Comparison of ENCODE assay signal across 1 cellular context in the genomic region with DNA sequence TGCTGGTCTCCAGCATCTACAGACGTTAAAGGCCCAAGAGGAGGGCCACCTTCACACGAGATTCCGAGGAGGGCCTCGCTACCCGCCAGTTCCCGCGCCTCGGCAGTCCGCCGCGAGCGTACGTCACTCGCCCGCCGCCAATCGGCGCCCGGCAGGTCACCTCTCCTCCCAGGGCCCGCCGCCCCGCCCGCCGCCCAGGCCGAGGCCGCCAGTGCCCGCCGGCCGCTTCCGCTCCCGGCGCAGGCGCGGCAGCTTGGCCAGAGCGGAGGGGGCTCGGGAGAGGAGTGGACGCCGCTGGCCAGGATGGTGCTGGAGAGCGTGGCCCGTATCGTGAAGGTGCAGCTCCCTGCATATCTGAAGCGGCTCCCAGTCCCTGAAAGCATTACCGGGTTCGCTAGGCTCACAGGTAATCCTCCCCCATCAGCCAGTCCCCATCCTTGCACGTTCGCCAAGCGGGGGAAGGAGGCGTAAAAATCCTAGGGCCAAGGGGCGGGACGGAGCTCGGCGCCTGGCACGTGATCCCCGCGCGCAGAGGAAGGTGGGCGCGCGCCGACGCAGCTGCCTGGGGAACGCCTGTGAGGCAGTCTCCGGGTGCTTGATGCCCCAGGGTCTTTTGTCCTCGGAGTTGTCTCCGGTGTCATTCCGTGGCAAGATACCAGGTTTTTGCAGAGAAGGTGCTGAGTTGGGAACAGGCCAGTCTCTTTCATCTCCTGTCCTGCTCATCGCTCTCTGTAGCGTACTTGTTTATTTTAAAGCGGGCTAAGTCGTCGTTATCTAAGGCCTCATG.
TF ChIP-seq lines count a peak whose summit lies in the region.

A gene with protein sequence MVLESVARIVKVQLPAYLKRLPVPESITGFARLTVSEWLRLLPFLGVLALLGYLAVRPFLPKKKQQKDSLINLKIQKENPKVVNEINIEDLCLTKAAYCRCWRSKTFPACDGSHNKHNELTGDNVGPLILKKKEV (plus strand): TSS at position 211 of the 787 bp plus-strand sequence. CDS start 93 bp downstream, at position 304.

TF ChIP-seq in HepG2, 621 proteins besides CTCF, POLR2A, EP300 and RAD21 (continues in another document):
- TF ChIP-seq, protein P1, sequence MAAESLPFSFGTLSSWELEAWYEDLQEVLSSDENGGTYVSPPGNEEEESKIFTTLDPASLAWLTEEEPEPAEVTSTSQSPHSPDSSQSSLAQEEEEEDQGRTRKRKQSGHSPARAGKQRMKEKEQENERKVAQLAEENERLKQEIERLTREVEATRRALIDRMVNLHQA (CRISPR knock-in tag; IDR thresholded peaks at IDR 0.05): no peak
- peak; percentile 74 for TF ChIP-seq ZMAT3 (CRISPR knock-in tag; conservative IDR thresholded peaks at IDR 0.05)
- TF ChIP-seq ISX (CRISPR knock-in tag; conservative IDR thresholded peaks at IDR 0.05): no peak
- TF ChIP-seq NFE2L1 (CRISPR knock-in tag; IDR thresholded peaks at IDR 0.05; ENCODE audit: borderline replicate concordance): no peak
- TF ChIP-seq, protein P2, sequence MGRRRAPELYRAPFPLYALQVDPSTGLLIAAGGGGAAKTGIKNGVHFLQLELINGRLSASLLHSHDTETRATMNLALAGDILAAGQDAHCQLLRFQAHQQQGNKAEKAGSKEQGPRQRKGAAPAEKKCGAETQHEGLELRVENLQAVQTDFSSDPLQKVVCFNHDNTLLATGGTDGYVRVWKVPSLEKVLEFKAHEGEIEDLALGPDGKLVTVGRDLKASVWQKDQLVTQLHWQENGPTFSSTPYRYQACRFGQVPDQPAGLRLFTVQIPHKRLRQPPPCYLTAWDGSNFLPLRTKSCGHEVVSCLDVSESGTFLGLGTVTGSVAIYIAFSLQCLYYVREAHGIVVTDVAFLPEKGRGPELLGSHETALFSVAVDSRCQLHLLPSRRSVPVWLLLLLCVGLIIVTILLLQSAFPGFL (CRISPR knock-in tag; IDR thresholded peaks at IDR 0.05): no peak
- TF ChIP-seq, protein P3, sequence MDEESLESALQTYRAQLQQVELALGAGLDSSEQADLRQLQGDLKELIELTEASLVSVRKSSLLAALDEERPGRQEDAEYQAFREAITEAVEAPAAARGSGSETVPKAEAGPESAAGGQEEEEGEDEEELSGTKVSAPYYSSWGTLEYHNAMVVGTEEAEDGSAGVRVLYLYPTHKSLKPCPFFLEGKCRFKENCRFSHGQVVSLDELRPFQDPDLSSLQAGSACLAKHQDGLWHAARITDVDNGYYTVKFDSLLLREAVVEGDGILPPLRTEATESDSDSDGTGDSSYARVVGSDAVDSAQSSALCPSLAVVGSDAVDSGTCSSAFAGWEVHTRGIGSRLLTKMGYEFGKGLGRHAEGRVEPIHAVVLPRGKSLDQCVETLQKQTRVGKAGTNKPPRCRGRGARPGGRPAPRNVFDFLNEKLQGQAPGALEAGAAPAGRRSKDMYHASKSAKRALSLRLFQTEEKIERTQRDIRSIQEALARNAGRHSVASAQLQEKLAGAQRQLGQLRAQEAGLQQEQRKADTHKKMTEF (CRISPR knock-in tag; IDR thresholded peaks at IDR 0.05): peak; percentile 95
- no peak for TF ChIP-seq MATR3 (CRISPR knock-in tag; IDR thresholded peaks at IDR 0.05)
- TF ChIP-seq FOXM1 (CRISPR knock-in tag; IDR thresholded peaks at IDR 0.05): no peak
- TF ChIP-seq ZNF260 (CRISPR knock-in tag; IDR thresholded peaks at IDR 0.05; ENCODE audit: borderline replicate concordance, low read depth): no peak
- TF ChIP-seq SAFB2 (CRISPR knock-in tag; IDR thresholded peaks at IDR 0.05; ENCODE audit: borderline replicate concordance, low read depth): no peak; the same call in 1 of the 2 replicates
- TF ChIP-seq ZNF10 (CRISPR knock-in tag; IDR thresholded peaks at IDR 0.05; ENCODE audit: borderline replicate concordance, low read depth): no peak
- no peak; the same call in 1 of the 2 replicates for TF ChIP-seq HOXA9 (CRISPR knock-in tag; IDR thresholded peaks at IDR 0.05; ENCODE audit: borderline replicate concordance)
- TF ChIP-seq TSC22D2 (CRISPR knock-in tag; IDR thresholded peaks at IDR 0.05; ENCODE audit: borderline replicate concordance): no peak
- TF ChIP-seq, protein P4, sequence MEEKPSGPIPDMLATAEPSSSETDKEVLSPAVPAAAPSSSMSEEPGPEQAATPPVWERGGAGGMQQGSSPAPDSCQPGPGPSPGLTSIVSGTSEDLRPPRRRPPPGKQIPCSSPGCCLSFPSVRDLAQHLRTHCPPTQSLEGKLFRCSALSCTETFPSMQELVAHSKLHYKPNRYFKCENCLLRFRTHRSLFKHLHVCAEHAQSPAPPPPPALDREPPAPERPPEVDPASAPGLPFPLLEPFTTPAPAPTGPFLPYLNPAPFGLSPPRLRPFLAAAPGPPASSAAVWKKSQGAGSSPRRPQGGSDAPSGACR (CRISPR knock-in tag; IDR thresholded peaks at IDR 0.05): peak; percentile 92
- TF ChIP-seq SOX13 (IDR thresholded peaks at IDR 0.05): no peak
- peak in 1 of 2 experiments; percentile 39; a peak in 2 of 4 replicates for TF ChIP-seq SOX13 (CRISPR knock-in tag; conservative IDR thresholded peaks at IDR 0.05 in 1 of 2, IDR thresholded peaks at IDR 0.05 in 1 of 2)
- TF ChIP-seq ZNF44 (CRISPR knock-in tag; IDR thresholded peaks at IDR 0.05): no peak
- TF ChIP-seq ATAD3A (CRISPR knock-in tag; IDR thresholded peaks at IDR 0.05): no peak
- TF ChIP-seq, protein P5, sequence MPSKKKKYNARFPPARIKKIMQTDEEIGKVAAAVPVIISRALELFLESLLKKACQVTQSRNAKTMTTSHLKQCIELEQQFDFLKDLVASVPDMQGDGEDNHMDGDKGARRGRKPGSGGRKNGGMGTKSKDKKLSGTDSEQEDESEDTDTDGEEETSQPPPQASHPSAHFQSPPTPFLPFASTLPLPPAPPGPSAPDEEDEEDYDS (CRISPR knock-in tag; IDR thresholded peaks at IDR 0.05): peak; percentile 64
- TF ChIP-seq FOSL2 (CRISPR knock-in tag; IDR thresholded peaks at IDR 0.05): peak; percentile 55; the same call in 1 of the 2 replicates
- TF ChIP-seq ATM (IDR thresholded peaks at IDR 0.05; ENCODE audit: borderline replicate concordance): no peak
- TF ChIP-seq POLR2AphosphoS2 (IDR thresholded peaks at IDR 0.05; ENCODE audit: low read depth, low read length): no peak
- no peak for TF ChIP-seq ARNT (IDR thresholded peaks at IDR 0.05)
- TF ChIP-seq, protein P6, sequence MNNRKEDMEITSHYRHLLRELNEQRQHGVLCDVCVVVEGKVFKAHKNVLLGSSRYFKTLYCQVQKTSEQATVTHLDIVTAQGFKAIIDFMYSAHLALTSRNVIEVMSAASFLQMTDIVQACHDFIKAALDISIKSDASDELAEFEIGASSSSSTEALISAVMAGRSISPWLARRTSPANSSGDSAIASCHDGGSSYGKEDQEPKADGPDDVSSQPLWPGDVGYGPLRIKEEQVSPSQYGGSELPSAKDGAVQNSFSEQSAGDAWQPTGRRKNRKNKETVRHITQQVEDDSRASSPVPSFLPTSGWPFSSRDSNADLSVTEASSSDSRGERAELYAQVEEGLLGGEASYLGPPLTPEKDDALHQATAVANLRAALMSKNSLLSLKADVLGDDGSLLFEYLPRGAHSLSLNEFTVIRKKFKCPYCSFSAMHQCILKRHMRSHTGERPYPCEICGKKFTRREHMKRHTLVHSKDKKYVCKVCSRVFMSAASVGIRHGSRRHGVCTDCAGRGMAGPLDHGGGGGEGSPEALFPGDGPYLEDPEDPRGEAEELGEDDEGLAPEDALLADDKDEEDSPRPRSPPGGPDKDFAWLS (CRISPR knock-in tag; IDR thresholded peaks at IDR 0.05; ENCODE audit: borderline replicate concordance): peak; percentile 87; the same call in 1 of the 2 replicates
- TF ChIP-seq, protein P7, sequence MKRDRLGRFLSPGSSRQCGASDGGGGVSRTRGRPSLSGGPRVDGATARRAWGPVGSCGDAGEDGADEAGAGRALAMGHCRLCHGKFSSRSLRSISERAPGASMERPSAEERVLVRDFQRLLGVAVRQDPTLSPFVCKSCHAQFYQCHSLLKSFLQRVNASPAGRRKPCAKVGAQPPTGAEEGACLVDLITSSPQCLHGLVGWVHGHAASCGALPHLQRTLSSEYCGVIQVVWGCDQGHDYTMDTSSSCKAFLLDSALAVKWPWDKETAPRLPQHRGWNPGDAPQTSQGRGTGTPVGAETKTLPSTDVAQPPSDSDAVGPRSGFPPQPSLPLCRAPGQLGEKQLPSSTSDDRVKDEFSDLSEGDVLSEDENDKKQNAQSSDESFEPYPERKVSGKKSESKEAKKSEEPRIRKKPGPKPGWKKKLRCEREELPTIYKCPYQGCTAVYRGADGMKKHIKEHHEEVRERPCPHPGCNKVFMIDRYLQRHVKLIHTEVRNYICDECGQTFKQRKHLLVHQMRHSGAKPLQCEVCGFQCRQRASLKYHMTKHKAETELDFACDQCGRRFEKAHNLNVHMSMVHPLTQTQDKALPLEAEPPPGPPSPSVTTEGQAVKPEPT (CRISPR knock-in tag; IDR thresholded peaks at IDR 0.05; ENCODE audit: low read depth): peak; percentile 90
- 0 out of 2 replicates have a peak, but pooled peaks have one; percentile 27 for TF ChIP-seq MIXL1 (CRISPR knock-in tag; IDR thresholded peaks at IDR 0.05)
- no peak for TF ChIP-seq ATF1 (CRISPR knock-in tag; IDR thresholded peaks at IDR 0.05)
- peak; percentile 52; the same call in 1 of the 2 replicates for TF ChIP-seq HOXD1 (CRISPR knock-in tag; IDR thresholded peaks at IDR 0.05)
- peak; percentile 93 for TF ChIP-seq ZNF749 (CRISPR knock-in tag; IDR thresholded peaks at IDR 0.05; ENCODE audit: borderline replicate concordance)
- peak; percentile 97 for TF ChIP-seq KMT2B (CRISPR knock-in tag; IDR thresholded peaks at IDR 0.05)
- TF ChIP-seq SETDB1 (CRISPR knock-in tag; IDR thresholded peaks at IDR 0.05; ENCODE audit: borderline replicate concordance): no peak
- no peak for TF ChIP-seq NFATC3 (CRISPR knock-in tag; IDR thresholded peaks at IDR 0.05)
- TF ChIP-seq HNRNPK (IDR thresholded peaks at IDR 0.05; ENCODE audit: low read depth, low read length, poor library complexity, severe bottlenecking): peak; percentile 12
- TF ChIP-seq AHR (CRISPR knock-in tag; IDR thresholded peaks at IDR 0.05): peak; percentile 29; the same call in 1 of the 2 replicates
- no peak for TF ChIP-seq ADNP (CRISPR knock-in tag; IDR thresholded peaks at IDR 0.05)
- TF ChIP-seq ZNF605 (CRISPR knock-in tag; IDR thresholded peaks at IDR 0.05): peak; percentile 98
- TF ChIP-seq SSRP1 (CRISPR knock-in tag; IDR thresholded peaks at IDR 0.05): no peak
- TF ChIP-seq KLF16 (CRISPR knock-in tag; IDR thresholded peaks at IDR 0.05): 0 out of 4 replicates have a peak, but pooled peaks of 1 of the 2 experiments have one; percentile 65
- peak; percentile 93 for TF ChIP-seq ZNF891 (CRISPR knock-in tag; IDR thresholded peaks at IDR 0.05)
- TF ChIP-seq, protein P8, sequence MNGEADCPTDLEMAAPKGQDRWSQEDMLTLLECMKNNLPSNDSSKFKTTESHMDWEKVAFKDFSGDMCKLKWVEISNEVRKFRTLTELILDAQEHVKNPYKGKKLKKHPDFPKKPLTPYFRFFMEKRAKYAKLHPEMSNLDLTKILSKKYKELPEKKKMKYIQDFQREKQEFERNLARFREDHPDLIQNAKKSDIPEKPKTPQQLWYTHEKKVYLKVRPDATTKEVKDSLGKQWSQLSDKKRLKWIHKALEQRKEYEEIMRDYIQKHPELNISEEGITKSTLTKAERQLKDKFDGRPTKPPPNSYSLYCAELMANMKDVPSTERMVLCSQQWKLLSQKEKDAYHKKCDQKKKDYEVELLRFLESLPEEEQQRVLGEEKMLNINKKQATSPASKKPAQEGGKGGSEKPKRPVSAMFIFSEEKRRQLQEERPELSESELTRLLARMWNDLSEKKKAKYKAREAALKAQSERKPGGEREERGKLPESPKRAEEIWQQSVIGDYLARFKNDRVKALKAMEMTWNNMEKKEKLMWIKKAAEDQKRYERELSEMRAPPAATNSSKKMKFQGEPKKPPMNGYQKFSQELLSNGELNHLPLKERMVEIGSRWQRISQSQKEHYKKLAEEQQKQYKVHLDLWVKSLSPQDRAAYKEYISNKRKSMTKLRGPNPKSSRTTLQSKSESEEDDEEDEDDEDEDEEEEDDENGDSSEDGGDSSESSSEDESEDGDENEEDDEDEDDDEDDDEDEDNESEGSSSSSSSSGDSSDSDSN (CRISPR knock-in tag; IDR thresholded peaks at IDR 0.05): peak; percentile 67; the same call in 1 of the 2 replicates
- TF ChIP-seq SMAD9 (CRISPR knock-in tag; IDR thresholded peaks at IDR 0.05): no peak
- TF ChIP-seq, protein P9, sequence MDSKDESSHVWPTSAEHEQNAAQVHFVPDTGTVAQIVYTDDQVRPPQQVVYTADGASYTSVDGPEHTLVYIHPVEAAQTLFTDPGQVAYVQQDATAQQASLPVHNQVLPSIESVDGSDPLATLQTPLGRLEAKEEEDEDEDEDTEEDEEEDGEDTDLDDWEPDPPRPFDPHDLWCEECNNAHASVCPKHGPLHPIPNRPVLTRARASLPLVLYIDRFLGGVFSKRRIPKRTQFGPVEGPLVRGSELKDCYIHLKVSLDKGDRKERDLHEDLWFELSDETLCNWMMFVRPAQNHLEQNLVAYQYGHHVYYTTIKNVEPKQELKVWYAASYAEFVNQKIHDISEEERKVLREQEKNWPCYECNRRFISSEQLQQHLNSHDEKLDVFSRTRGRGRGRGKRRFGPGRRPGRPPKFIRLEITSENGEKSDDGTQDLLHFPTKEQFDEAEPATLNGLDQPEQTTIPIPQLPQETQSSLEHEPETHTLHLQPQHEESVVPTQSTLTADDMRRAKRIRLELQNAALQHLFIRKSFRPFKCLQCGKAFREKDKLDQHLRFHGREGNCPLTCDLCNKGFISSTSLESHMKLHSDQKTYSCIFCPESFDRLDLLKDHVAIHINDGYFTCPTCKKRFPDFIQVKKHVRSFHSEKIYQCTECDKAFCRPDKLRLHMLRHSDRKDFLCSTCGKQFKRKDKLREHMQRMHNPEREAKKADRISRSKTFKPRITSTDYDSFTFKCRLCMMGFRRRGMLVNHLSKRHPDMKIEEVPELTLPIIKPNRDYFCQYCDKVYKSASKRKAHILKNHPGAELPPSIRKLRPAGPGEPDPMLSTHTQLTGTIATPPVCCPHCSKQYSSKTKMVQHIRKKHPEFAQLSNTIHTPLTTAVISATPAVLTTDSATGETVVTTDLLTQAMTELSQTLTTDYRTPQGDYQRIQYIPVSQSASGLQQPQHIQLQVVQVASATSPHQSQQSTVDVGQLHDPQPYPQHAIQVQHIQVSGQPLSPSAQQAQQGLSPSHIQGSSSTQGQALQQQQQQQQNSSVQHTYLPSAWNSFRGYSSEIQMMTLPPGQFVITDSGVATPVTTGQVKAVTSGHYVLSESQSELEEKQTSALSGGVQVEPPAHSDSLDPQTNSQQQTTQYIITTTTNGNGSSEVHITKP (CRISPR knock-in tag; IDR thresholded peaks at IDR 0.05; ENCODE audit: low read depth): no peak
- TF ChIP-seq NR1H2 (CRISPR knock-in tag; IDR thresholded peaks at IDR 0.05; ENCODE audit: borderline replicate concordance, low read depth): no peak
- TF ChIP-seq ARNTL (CRISPR knock-in tag; IDR thresholded peaks at IDR 0.05): peak; percentile 85
- 0 out of 2 replicates have a peak, but pooled peaks have one; percentile 87 for TF ChIP-seq GTF3A (CRISPR knock-in tag; conservative IDR thresholded peaks at IDR 0.05)
- no peak for TF ChIP-seq ZFP62 (CRISPR knock-in tag; IDR thresholded peaks at IDR 0.05)
- TF ChIP-seq TBX3 (IDR thresholded peaks at IDR 0.05; ENCODE audit: borderline replicate concordance): peak; percentile 29; the same call in 1 of the 2 replicates
- TF ChIP-seq ZBTB20 (CRISPR knock-in tag; IDR thresholded peaks at IDR 0.05; ENCODE audit: borderline replicate concordance, low read depth): peak; percentile 52
- TF ChIP-seq, protein P10, sequence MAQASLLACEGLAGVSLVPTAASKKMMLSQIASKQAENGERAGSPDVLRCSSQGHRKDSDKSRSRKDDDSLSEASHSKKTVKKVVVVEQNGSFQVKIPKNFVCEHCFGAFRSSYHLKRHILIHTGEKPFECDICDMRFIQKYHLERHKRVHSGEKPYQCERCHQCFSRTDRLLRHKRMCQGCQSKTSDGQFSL (CRISPR knock-in tag; IDR thresholded peaks at IDR 0.05): no peak; the same call in 1 of the 2 replicates
- TF ChIP-seq NKX3-1 (CRISPR knock-in tag; IDR thresholded peaks at IDR 0.05): 0 out of 2 replicates have a peak, but pooled peaks have one; percentile 38
- TF ChIP-seq MED13 (CRISPR knock-in tag; IDR thresholded peaks at IDR 0.05): peak; percentile 53; the same call in 1 of the 2 replicates
